In genomic region chr2:6487805-6488204, GRCh38 we compare ENCODE assay signal across 8 cellular contexts.
"Had no signal": no experiment of that assay in that cellular context is flagged by ENCODE, and none has a peak within 500 bp of the region (broad histone marks: within the 10 kb centered on the region; RNA-seq: fewer than 3 reads in every experiment).

No MANE protein-coding gene starts in this region.

- DNase-seq: GDM1, GF-D8 had no signal

- H3K4me3 ChIP-seq: GM12878 had no signal

- ATAC-seq: GM12878 had no signal

- FAIRE-seq: G401.6, GM12878, GM12891, GM12892, GM18507, GM19239 had no signal
